ENCODE assay signal across 20 cellular contexts in the genomic region with DNA sequence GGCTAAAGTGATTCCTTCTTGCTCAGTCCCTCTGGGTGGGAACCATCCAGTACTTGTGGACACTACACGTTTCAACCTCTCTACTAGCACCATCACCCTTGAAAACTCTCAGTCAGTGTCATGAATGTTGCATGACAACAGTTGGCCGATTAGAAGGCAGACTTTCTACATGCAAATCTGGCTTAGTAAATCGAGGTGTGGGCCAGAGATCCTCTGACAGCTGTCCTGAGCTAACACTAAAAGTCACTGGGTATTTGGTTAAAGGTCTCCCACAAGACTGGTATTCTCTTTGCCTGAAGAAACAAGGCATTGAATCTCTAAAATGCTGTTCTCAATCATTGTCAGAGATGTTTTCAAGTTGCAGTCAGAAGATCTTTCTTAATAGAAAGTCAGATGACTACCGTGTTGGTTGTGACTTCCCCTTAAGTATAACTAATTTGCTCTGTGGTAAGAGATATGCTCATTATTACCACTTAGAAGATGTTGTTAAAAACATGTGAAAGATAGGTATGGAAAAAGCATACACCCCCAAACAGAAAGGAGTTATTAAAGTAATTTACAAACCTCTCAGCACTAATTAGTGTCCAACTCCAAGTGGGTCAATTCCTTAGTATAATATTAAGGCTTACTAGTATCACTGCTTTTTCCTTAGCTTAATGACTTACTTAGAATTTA.
"Had no signal": no experiment of that assay in that cellular context is flagged by ENCODE, and none has a peak within 500 bp of the region (broad histone marks: within the 10 kb centered on the region; RNA-seq: fewer than 3 reads in every experiment).

No MANE protein-coding gene starts in this region.

- H2AFZ ChIP-seq: parathyroid adenoma had no signal

- H3K9me3 Mint-ChIP-seq: activated CD4-positive, alpha-beta memory T cell treated with anti-CD3 and anti-CD28 coated beads, Interleukin-2, amount 10 ng/mL, durations not matched to agents 7 days and 5 days; activated naive CD4-positive, alpha-beta T cell treated with anti-CD3 and anti-CD28 coated beads for 36 hours; activated T-helper 2 cell treated with anti-CD3 and anti-CD28 coated beads, Interferon-gamma antibody, Interleukin-2, Interleukin-4, amounts not matched to agents 10 μg/mL and 5 μg/mL and 100 μg/mL, durations not matched to agents 14 hours and 24 hours and 36 hours; effector memory CD8-positive, alpha-beta T cell; naive thymus-derived CD8-positive, alpha-beta T cell; stimulated activated naive B cell treated with anti-CD40 and anti-IgM and Interleukin-4, amounts not matched to agents 10 μg/mL and 1 μg/mL and 100 μg/mL, for 72 hours had no signal

- H3K79me2 ChIP-seq: parathyroid adenoma had no signal

- H3K27ac ChIP-seq: body of pancreas, esophagus squamous epithelium, neutrophil, parathyroid adenoma, sigmoid colon, spleen, upper lobe of right lung had no signal

- H3K27ac Mint-ChIP-seq: activated CD4-positive, alpha-beta memory T cell treated with anti-CD3 and anti-CD28 coated beads, Interleukin-2, amount 10 ng/mL, durations not matched to agents 7 days and 5 days; activated CD8-positive, alpha-beta memory T cell treated with anti-CD3 and anti-CD28 coated beads, Interleukin-2, amount 10 ng/mL, durations not matched to agents 7 days and 5 days; activated naive CD4-positive, alpha-beta T cell treated with anti-CD3 and anti-CD28 coated beads for 36 hours; activated T-helper 2 cell treated with anti-CD3 and anti-CD28 coated beads, Interferon-gamma antibody, Interleukin-2, Interleukin-4, amounts not matched to agents 10 μg/mL and 5 μg/mL and 100 μg/mL, durations not matched to agents 14 hours and 24 hours and 36 hours; effector memory CD8-positive, alpha-beta T cell; naive thymus-derived CD8-positive, alpha-beta T cell; stimulated activated naive B cell treated with anti-CD40 and anti-IgM and Interleukin-4, amounts not matched to agents 10 μg/mL and 1 μg/mL and 100 μg/mL, for 72 hours had no signal

- H3K4me3 ChIP-seq: body of pancreas, esophagus squamous epithelium, sigmoid colon, spleen, upper lobe of right lung had no signal

- H3K9ac ChIP-seq: parathyroid adenoma had no signal

- ATAC-seq: activated CD8-positive, alpha-beta memory T cell treated with anti-CD3 and anti-CD28 coated beads, Interleukin-2, amount 10 ng/mL, durations not matched to agents 7 days and 5 days; body of pancreas; effector memory CD8-positive, alpha-beta T cell; left ventricle myocardium superior; naive thymus-derived CD8-positive, alpha-beta T cell; stimulated activated naive B cell treated with anti-CD40 and anti-IgM and Interleukin-4, amounts not matched to agents 10 μg/mL and 1 μg/mL and 100 μg/mL, for 72 hours; upper lobe of right lung had no signal

- DNase-seq: activated CD4-positive, alpha-beta memory T cell treated with anti-CD3 and anti-CD28 coated beads, Interleukin-2, amount 10 ng/mL, durations not matched to agents 7 days and 5 days; activated CD4-positive, alpha-beta T cell treated with anti-CD3 and anti-CD28 coated beads for 48 hours; activated CD4-positive, CD25-positive, alpha-beta regulatory T cell; activated CD8-positive, alpha-beta memory T cell treated with anti-CD3 and anti-CD28 coated beads, Interleukin-2, amount 10 ng/mL, durations not matched to agents 7 days and 5 days; activated naive CD4-positive, alpha-beta T cell treated with anti-CD3 and anti-CD28 coated beads for 36 hours; activated T-cell treated with anti-CD3 and anti-CD28 coated beads, Interleukin-2, amount 50 U/mL, for 1 hour; body of pancreas; caudate nucleus; effector memory CD8-positive, alpha-beta T cell; esophagus squamous epithelium; left ventricle myocardium superior; mesenchymal stem cell; naive thymus-derived CD8-positive, alpha-beta T cell; sigmoid colon; spleen; stimulated activated naive B cell treated with anti-CD40 and anti-IgM and Interleukin-4, amounts not matched to agents 10 μg/mL and 1 μg/mL and 100 μg/mL, for 72 hours; upper lobe of right lung had no signal

- H3K4me3 Mint-ChIP-seq: activated CD4-positive, alpha-beta memory T cell treated with anti-CD3 and anti-CD28 coated beads, Interleukin-2, amount 10 ng/mL, durations not matched to agents 7 days and 5 days; activated CD8-positive, alpha-beta memory T cell treated with anti-CD3 and anti-CD28 coated beads, Interleukin-2, amount 10 ng/mL, durations not matched to agents 7 days and 5 days; activated naive CD4-positive, alpha-beta T cell treated with anti-CD3 and anti-CD28 coated beads for 36 hours; effector memory CD8-positive, alpha-beta T cell; naive thymus-derived CD8-positive, alpha-beta T cell; stimulated activated naive B cell treated with anti-CD40 and anti-IgM and Interleukin-4, amounts not matched to agents 10 μg/mL and 1 μg/mL and 100 μg/mL, for 72 hours had no signal

- H3K4me1 ChIP-seq: sigmoid colon, spleen, upper lobe of right lung had no signal

- H3K9me3 ChIP-seq: body of pancreas, esophagus squamous epithelium, neutrophil, sigmoid colon, spleen, upper lobe of right lung had no signal

- H3K4me1 Mint-ChIP-seq: naive thymus-derived CD8-positive, alpha-beta T cell; stimulated activated naive B cell treated with anti-CD40 and anti-IgM and Interleukin-4, amounts not matched to agents 10 μg/mL and 1 μg/mL and 100 μg/mL, for 72 hours had no signal

- H3K27me3 Mint-ChIP-seq: activated CD4-positive, alpha-beta memory T cell treated with anti-CD3 and anti-CD28 coated beads, Interleukin-2, amount 10 ng/mL, durations not matched to agents 7 days and 5 days; activated CD8-positive, alpha-beta memory T cell treated with anti-CD3 and anti-CD28 coated beads, Interleukin-2, amount 10 ng/mL, durations not matched to agents 7 days and 5 days; effector memory CD8-positive, alpha-beta T cell; naive thymus-derived CD8-positive, alpha-beta T cell; stimulated activated naive B cell treated with anti-CD40 and anti-IgM and Interleukin-4, amounts not matched to agents 10 μg/mL and 1 μg/mL and 100 μg/mL, for 72 hours had no signal

- H3K27me3 ChIP-seq: body of pancreas, esophagus squamous epithelium, neutrophil, sigmoid colon, spleen, upper lobe of right lung had no signal
